In genomic region chr6:6834356-6835342, GRCh38 we compare ENCODE assay signal across 10 cellular contexts.
DNase-seq lines count a peak whose midpoint lies in the region; ATAC-seq and TF ChIP-seq lines count a peak whose summit lies in the region.
"Had no signal": no experiment of that assay in that cellular context is flagged by ENCODE, and none has a peak within 500 bp of the region (broad histone marks: within the 10 kb centered on the region; RNA-seq: fewer than 3 reads in every experiment).

No MANE protein-coding gene starts in this region.

- whole genome bisulfite sequencing in right lobe of liver (ENCODE audit: insufficient coverage, low coverage, low lambda C conversion rate, missing lambda C conversion rate), result 58% methylated on average over 13 of the region's 16 CpGs

- H2AFZ ChIP-seq in OCI-LY7 (ENCODE audit: low read length), result no peak overlapping the region

- H3K27ac ChIP-seq in OCI-LY7 (ENCODE audit: low read depth, low read length, poor library complexity, severe bottlenecking) (no peak overlapping the region), right lobe of liver (no peak overlapping the region)
- H3K27ac ChIP-seq: dorsolateral prefrontal cortex had no signal

- BruUV-seq in OCI-LY7 (replicated peaks; lab: Mats Ljungman, UMichigan), result no TSS peak

- intact Hi-C loops in OCI-LY7 (cut with micrococcal nuclease; ENCODE audit: unreplicated experiment), result no loop called here
- intact Hi-C loops in right lobe of liver (cut with DNase I), result no loop called here

- no peak for TF ChIP-seq POLR2A in right lobe of liver (IDR thresholded peaks at IDR 0.05)

- TF ChIP-seq CTCF in OCI-LY7 (conservative IDR thresholded peaks at IDR 0.05; ENCODE audit: low read length) (no peak), right lobe of liver (IDR thresholded peaks at IDR 0.05) (no peak)

- no peaks in the 10 kb centered on the region for H4K20me1 ChIP-seq in OCI-LY7 (ENCODE audit: insufficient read depth, low read length)

- H3K4me3 ChIP-seq in OCI-LY7 (ENCODE audit: low read depth, low read length, poor library complexity, severe bottlenecking) (no peak overlapping the region), right lobe of liver (no peak overlapping the region)
- H3K4me3 ChIP-seq: dorsolateral prefrontal cortex had no signal

- DNase-seq in DMS 273 (lab: John Stamatoyannopoulos, UW; ENCODE audit: unreplicated experiment) (peak; percentile 63), NCI-H1417 treated with DMSO at 0.1 percent for 48 hours (lab: John Stamatoyannopoulos, UW) (peak; percentile 25), OCI-LY7 (ENCODE audit: low spot score) (peak; percentile 7), kidney tubule cell (ENCODE audit: low spot score) (peak; percentile 62), epidermal melanocyte (ENCODE audit: insufficient read length, low spot score) (no peak), nucleus accumbens (lab: John Stamatoyannopoulos, UW) (no peak), right lobe of liver (no peak)
- no peak for DNase-seq in activated CD8-positive, alpha-beta memory T cell treated with anti-CD3 and anti-CD28 coated beads, Interleukin-2, amount 50 U/mL, for 4 hours
- DNase-seq: dorsolateral prefrontal cortex, hypothalamus had no signal

- POLR2A ChIA-PET in OCI-LY7 (lab: Charles Lee), result interaction anchor here (0.8 kb wide), 1 partner anchor 9 kb away, joined by 3 read pairs; no protein-coding TSS in a partner anchor

- no peaks in the 10 kb centered on the region for H3K27me3 ChIP-seq in right lobe of liver

- no peaks in the 10 kb centered on the region for H3K79me2 ChIP-seq in OCI-LY7 (ENCODE audit: insufficient read depth, low read depth, low read length)

- H3K4me1 ChIP-seq in OCI-LY7 (ENCODE audit: insufficient read depth, low read length, poor library complexity, severe bottlenecking) (no peaks in the 10 kb centered on the region), right lobe of liver (no peaks in the 10 kb centered on the region)

- CTCF ChIA-PET in OCI-LY7 (lab: Charles Lee; ENCODE audit: unreplicated experiment), result interaction anchor here (0.6 kb wide), 1 partner anchor 48 kb away, joined by 3 read pairs; no protein-coding TSS in a partner anchor

- no peaks in the 10 kb centered on the region for H3K9me3 ChIP-seq in OCI-LY7 (ENCODE audit: low read length)
- H3K9me3 ChIP-seq in right lobe of liver, result no peaks in the 10 kb centered on the region

- no peak for ATAC-seq in right lobe of liver

- H3K36me3 ChIP-seq in OCI-LY7 (ENCODE audit: insufficient read depth, low read length), result no peaks in the 10 kb centered on the region
- no peaks in the 10 kb centered on the region for H3K36me3 ChIP-seq in right lobe of liver

- H3K9me2 ChIP-seq in OCI-LY7 (ENCODE audit: insufficient read depth, low read length), result no peaks in the 10 kb centered on the region

- H3K4me2 ChIP-seq in OCI-LY7 (ENCODE audit: low read length), result no peak overlapping the region

Comparison
In these comparisons a context has a peak if more than half of its experiments do, and no peak if none do; other contexts are left out.
1. DNase-seq: peak in DMS 273 (single experiment), NCI-H1417 treated with DMSO at 0.1 percent for 48 hours (single experiment), OCI-LY7 (single experiment) and kidney tubule cell (single experiment); none in epidermal melanocyte (single experiment), activated CD8-positive, alpha-beta memory T cell treated with anti-CD3 and anti-CD28 coated beads, Interleukin-2, amount 50 U/mL, for 4 hours (single experiment), nucleus accumbens (0 of 56) and right lobe of liver (0 of 3).